Comparison of ENCODE assay signal across 12 cellular contexts in genomic region chr15:74857671-74858365, GRCh38. TPM values are rescaled to one million over a fixed set of nuclear protein-coding genes. Genes with fewer than 3 reads are reported as not detected.
A peak's percentile ranks its signal among the peaks of the same experiment; 100 is the strongest.
DNase-seq lines count a peak whose midpoint lies in the region; ATAC-seq, FAIRE-seq and TF ChIP-seq lines count a peak whose summit lies in the region.
"Had no signal": no experiment of that assay in that cellular context is flagged by ENCODE, and none has a peak within 500 bp of the region (broad histone marks: within the 10 kb centered on the region; RNA-seq: fewer than 3 reads in every experiment).

No MANE protein-coding gene starts in this region.

- H3K9me3 Mint-ChIP-seq in CD8-positive, alpha-beta T cell, result no peaks in the 10 kb centered on the region
- H3K9me3 Mint-ChIP-seq: HFFc6 had no signal

- ATAC-seq in CD8-positive, alpha-beta T cell, result peak; percentile 62
- ATAC-seq in GM19452 (IDR thresholded peaks at IDR 0.05; ENCODE audit: unreplicated experiment), result peak; percentile 17
- ATAC-seq: gastroesophageal sphincter had no signal

- H3K36me3 ChIP-seq in CD8-positive, alpha-beta T cell (ENCODE audit: insufficient read depth, low read length), result peaks cover 18% of the 10 kb centered on the region
- H3K36me3 ChIP-seq in OCI-LY3 (replicated peaks; ENCODE audit: low read depth, low read length), result peaks cover 20% of the 10 kb centered on the region
- peaks cover 16% of the 10 kb centered on the region for H3K36me3 ChIP-seq in mucosa of stomach (ENCODE audit: control insufficient read depth, insufficient read depth, low read length)

- CTCF ChIA-PET in CD8-positive, alpha-beta T cell (lab: Charles Lee), result interaction anchor here (1.0 to 2.7 kb wide), 3 partner anchors 13 to 88 kb away, joined by 3 to 16 read pairs (median 4); no protein-coding TSS in a partner anchor

- no peak for DNase-seq in CD8-positive, alpha-beta T cell
- DNase-seq in HTR-8/SVneo (ENCODE audit: insufficient read length, low spot score) (no peak), GDM1 (lab: John Stamatoyannopoulos, UW) (no peak), glomerular visceral epithelial cell (ENCODE audit: extremely low spot score) (no peak), NOMO-1 treated with dmso at 0.1 percent for 144 hours (lab: John Stamatoyannopoulos, UW; ENCODE audit: unreplicated experiment) (no peak)
- DNase-seq: HFFc6, NCI-H1092 had no signal

- no peak overlapping the region for H3K4me3 ChIP-seq in CD8-positive, alpha-beta T cell (ENCODE audit: low read depth, low read length)
- H3K4me3 ChIP-seq in OCI-LY3 (ENCODE audit: low read length) (peak overlapping the region; percentile 34), mucosa of stomach (ENCODE audit: low read length) (no peak overlapping the region)
- H3K4me3 ChIP-seq: gastroesophageal sphincter had no signal

- no peaks in the 10 kb centered on the region for H3K27me3 ChIP-seq in CD8-positive, alpha-beta T cell (ENCODE audit: insufficient read depth, low read length)
- H3K27me3 ChIP-seq in OCI-LY3 (ENCODE audit: low read depth, low read length), result no peaks in the 10 kb centered on the region
- H3K27me3 ChIP-seq in mucosa of stomach (ENCODE audit: control insufficient read depth, insufficient read depth, low read length), result no peaks in the 10 kb centered on the region
- H3K27me3 ChIP-seq: gastroesophageal sphincter had no signal

- peaks cover 92% of the 10 kb centered on the region for H3K79me2 ChIP-seq in OCI-LY3 (ENCODE audit: low read length)

- POLR2A ChIA-PET in CD8-positive, alpha-beta T cell (lab: Charles Lee), result interaction anchor here (1.2 to 1.8 kb wide), 3 partner anchors 10 to 16 kb away, joined by 3 to 6 read pairs (median 4); partner anchors contain the start of gene SCAMP2

- H3K27ac ChIP-seq in CD8-positive, alpha-beta T cell (ENCODE audit: low read depth, low read length), result peak overlapping the region; percentile 9
- peak overlapping the region; percentile 95 for H3K27ac ChIP-seq in OCI-LY3 (ENCODE audit: low read length)
- H3K27ac ChIP-seq: gastroesophageal sphincter had no signal

- no peak overlapping the region for H3K4me3 Mint-ChIP-seq in CD8-positive, alpha-beta T cell
- H3K4me3 Mint-ChIP-seq: HFFc6 had no signal

- H3K4me1 Mint-ChIP-seq in CD8-positive, alpha-beta T cell (ENCODE audit: low read depth), result peaks cover 43% of the 10 kb centered on the region

- H3K27ac Mint-ChIP-seq in CD8-positive, alpha-beta T cell, result peak overlapping the region; percentile 80
- H3K27ac Mint-ChIP-seq: HFFc6 had no signal

- intact Hi-C loops in CD8-positive, alpha-beta T cell (cut with DNase I, micrococcal nuclease), result no loop called here

- no peaks in the 10 kb centered on the region for H4K20me1 ChIP-seq in OCI-LY3 (ENCODE audit: insufficient read depth, low read length)

- no peak for TF ChIP-seq CTCF in CD8-positive, alpha-beta T cell (IDR thresholded peaks at IDR 0.05)
- TF ChIP-seq CTCF in OCI-LY3 (IDR thresholded peaks at IDR 0.05; ENCODE audit: low read depth, low read length), result no peak

- FAIRE-seq in HTR-8/SVneo (lab: Jason Lieb, UNC), result no peak
- FAIRE-seq: astrocyte had no signal

- H3K9me3 ChIP-seq in CD8-positive, alpha-beta T cell (ENCODE audit: low read length), result no peaks in the 10 kb centered on the region
- no peaks in the 10 kb centered on the region for H3K9me3 ChIP-seq in OCI-LY3 (ENCODE audit: insufficient read depth, low read length)
- H3K9me3 ChIP-seq in mucosa of stomach (ENCODE audit: control insufficient read depth, low read length), result no peaks in the 10 kb centered on the region
- H3K9me3 ChIP-seq: gastroesophageal sphincter had no signal

- peaks cover 40% of the 10 kb centered on the region for H3K36me3 Mint-ChIP-seq in CD8-positive, alpha-beta T cell

- H3K4me2 ChIP-seq in OCI-LY3 (ENCODE audit: low read length), result peak overlapping the region; percentile 71

- H3K27me3 Mint-ChIP-seq in CD8-positive, alpha-beta T cell (ENCODE audit: low read depth), result no peaks in the 10 kb centered on the region

- peak overlapping the region; percentile 73 for H3K9ac ChIP-seq in OCI-LY3 (ENCODE audit: low read length)
- peak overlapping the region; percentile 0 for H3K9ac ChIP-seq in mucosa of stomach (ENCODE audit: low read length)

- no peak overlapping the region for H2AFZ ChIP-seq in OCI-LY3 (ENCODE audit: low read depth, low read length)

- H3K4me1 ChIP-seq in CD8-positive, alpha-beta T cell (ENCODE audit: insufficient read depth, low read length), result peaks cover 35% of the 10 kb centered on the region
- H3K4me1 ChIP-seq in OCI-LY3 (ENCODE audit: low read length) (peaks cover 74% of the 10 kb centered on the region), mucosa of stomach (ENCODE audit: control insufficient read depth, insufficient read depth, low read length) (peaks cover 42% of the 10 kb centered on the region)

RNA-seq across cellular contexts. Expression of gene ULK3, which starts 14.9 kb away (rescaled TPM):
- 10 to 100 TPM; 34.3 to 35.1 TPM for total RNA-seq in CD8-positive, alpha-beta T cell

RNA-seq across cellular contexts. Expression of gene SCAMP2, which starts 15.3 kb away (rescaled TPM):
- 10 to 100 TPM; 48.7 to 57.2 TPM for total RNA-seq in CD8-positive, alpha-beta T cell

RNA-seq across cellular contexts. Expression of gene CPLX3, which starts 31.4 kb away (rescaled TPM):
- under 1 TPM; 0.19 to 0.36 TPM for total RNA-seq in CD8-positive, alpha-beta T cell
- total RNA-seq: astrocyte, gastroesophageal sphincter had no signal

RNA-seq across cellular contexts. Expression of gene MPI, which starts 32.0 kb away (rescaled TPM):
- 10 to 100 TPM; 18.3 to 19.9 TPM for total RNA-seq in CD8-positive, alpha-beta T cell

RNA-seq across cellular contexts. Expression of gene LMAN1L, which starts 45.2 kb away (rescaled TPM):
- not detected for total RNA-seq in CD8-positive, alpha-beta T cell
- total RNA-seq: HFFc6 had no signal
